ENCODE assay signal across 22 cellular contexts in the genomic region with DNA sequence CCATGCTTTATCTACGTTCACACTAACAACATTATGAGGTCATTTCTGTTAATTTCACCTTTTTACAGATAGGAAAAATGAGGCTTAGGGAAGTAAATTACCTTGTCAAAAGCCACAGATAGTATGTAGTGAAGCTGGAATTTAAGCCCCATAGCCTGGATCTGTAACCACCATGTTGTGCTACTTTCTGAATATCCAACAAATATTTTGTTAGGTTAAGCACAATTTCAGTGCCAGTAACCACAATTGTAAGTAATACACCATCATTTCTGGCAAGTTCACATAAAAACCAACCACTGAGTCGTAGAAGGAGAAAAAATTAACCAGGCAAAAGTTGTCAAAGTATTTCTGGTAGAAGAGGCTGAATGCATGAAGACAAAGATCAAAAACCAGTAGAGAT.
"Had no signal": no experiment of that assay in that cellular context is flagged by ENCODE, and none has a peak within 500 bp of the region (broad histone marks: within the 10 kb centered on the region; RNA-seq: fewer than 3 reads in every experiment).

No MANE protein-coding gene starts in this region.

- H3K9me3 ChIP-seq: MG63, SK-N-SH had no signal

- H3K27me3 ChIP-seq: MG63 had no signal

- DNase-seq: KBM-7, MG63, NCI-H1092, NCI-H1105 treated with DMSO at 0.1 percent for 48 hours, NCI-H1417 treated with DMSO at 0.1 percent for 48 hours, NCI-H146, NCI-H1694 treated with DMSO at 0.1 percent for 48 hours, NCI-H1930, NCI-H2081 treated with DMSO at 0.1 percent for 48 hours, NCI-H2171, NCI-H226, NCI-H446, NCI-H510A, NCI-H524 treated with DMSO at 0.1 percent for 48 hours, NCI-H69, NCI-H774, SHP77, SK-N-SH, SW 1271 had no signal

- H3K4me2 ChIP-seq: SK-N-SH had no signal

- H3K27ac ChIP-seq: HL-60, RWPE1 had no signal

- FAIRE-seq: HTR-8/SVneo had no signal

- H3K36me3 ChIP-seq: MG63 had no signal

- H3K9ac ChIP-seq: SK-N-SH had no signal

- H3K4me3 ChIP-seq: MG63 had no signal
